1 cellular context compared by ENCODE assay signal in the genomic region with DNA sequence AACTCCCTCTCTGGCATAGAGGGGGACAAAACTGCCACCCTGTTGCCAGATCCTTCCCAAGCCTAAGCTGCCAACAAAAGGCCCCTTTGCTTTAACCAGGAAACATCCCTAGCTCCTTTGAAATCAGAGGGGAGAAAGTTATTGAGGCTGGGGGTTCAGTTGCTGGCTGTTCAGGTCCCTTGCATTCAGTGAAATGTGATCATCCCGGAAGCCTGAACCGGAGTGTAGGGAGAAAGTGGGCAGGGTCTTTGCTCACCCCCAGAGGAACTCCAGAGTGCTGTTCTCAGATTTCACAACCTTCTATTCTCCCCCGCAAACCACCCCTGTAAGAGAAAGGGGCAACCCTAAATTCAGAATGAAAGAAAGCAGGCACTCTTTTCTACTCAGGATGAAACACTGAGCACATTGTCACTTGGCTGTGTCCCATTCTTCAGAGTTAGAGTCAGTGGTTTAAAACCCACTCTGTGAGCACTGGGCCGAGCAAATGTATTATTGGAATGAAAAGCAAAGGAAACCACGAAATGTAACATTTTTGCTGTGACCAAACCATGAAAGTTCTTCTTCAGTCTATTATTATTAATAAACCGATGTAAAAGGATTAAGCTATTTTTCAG.
TF ChIP-seq lines count a peak whose summit lies in the region.

No MANE protein-coding gene starts in this region.

TF ChIP-seq in GM23338, 12 proteins besides CTCF, POLR2A, EP300 and RAD21 (continued from another document):
- TF ChIP-seq, protein P1, sequence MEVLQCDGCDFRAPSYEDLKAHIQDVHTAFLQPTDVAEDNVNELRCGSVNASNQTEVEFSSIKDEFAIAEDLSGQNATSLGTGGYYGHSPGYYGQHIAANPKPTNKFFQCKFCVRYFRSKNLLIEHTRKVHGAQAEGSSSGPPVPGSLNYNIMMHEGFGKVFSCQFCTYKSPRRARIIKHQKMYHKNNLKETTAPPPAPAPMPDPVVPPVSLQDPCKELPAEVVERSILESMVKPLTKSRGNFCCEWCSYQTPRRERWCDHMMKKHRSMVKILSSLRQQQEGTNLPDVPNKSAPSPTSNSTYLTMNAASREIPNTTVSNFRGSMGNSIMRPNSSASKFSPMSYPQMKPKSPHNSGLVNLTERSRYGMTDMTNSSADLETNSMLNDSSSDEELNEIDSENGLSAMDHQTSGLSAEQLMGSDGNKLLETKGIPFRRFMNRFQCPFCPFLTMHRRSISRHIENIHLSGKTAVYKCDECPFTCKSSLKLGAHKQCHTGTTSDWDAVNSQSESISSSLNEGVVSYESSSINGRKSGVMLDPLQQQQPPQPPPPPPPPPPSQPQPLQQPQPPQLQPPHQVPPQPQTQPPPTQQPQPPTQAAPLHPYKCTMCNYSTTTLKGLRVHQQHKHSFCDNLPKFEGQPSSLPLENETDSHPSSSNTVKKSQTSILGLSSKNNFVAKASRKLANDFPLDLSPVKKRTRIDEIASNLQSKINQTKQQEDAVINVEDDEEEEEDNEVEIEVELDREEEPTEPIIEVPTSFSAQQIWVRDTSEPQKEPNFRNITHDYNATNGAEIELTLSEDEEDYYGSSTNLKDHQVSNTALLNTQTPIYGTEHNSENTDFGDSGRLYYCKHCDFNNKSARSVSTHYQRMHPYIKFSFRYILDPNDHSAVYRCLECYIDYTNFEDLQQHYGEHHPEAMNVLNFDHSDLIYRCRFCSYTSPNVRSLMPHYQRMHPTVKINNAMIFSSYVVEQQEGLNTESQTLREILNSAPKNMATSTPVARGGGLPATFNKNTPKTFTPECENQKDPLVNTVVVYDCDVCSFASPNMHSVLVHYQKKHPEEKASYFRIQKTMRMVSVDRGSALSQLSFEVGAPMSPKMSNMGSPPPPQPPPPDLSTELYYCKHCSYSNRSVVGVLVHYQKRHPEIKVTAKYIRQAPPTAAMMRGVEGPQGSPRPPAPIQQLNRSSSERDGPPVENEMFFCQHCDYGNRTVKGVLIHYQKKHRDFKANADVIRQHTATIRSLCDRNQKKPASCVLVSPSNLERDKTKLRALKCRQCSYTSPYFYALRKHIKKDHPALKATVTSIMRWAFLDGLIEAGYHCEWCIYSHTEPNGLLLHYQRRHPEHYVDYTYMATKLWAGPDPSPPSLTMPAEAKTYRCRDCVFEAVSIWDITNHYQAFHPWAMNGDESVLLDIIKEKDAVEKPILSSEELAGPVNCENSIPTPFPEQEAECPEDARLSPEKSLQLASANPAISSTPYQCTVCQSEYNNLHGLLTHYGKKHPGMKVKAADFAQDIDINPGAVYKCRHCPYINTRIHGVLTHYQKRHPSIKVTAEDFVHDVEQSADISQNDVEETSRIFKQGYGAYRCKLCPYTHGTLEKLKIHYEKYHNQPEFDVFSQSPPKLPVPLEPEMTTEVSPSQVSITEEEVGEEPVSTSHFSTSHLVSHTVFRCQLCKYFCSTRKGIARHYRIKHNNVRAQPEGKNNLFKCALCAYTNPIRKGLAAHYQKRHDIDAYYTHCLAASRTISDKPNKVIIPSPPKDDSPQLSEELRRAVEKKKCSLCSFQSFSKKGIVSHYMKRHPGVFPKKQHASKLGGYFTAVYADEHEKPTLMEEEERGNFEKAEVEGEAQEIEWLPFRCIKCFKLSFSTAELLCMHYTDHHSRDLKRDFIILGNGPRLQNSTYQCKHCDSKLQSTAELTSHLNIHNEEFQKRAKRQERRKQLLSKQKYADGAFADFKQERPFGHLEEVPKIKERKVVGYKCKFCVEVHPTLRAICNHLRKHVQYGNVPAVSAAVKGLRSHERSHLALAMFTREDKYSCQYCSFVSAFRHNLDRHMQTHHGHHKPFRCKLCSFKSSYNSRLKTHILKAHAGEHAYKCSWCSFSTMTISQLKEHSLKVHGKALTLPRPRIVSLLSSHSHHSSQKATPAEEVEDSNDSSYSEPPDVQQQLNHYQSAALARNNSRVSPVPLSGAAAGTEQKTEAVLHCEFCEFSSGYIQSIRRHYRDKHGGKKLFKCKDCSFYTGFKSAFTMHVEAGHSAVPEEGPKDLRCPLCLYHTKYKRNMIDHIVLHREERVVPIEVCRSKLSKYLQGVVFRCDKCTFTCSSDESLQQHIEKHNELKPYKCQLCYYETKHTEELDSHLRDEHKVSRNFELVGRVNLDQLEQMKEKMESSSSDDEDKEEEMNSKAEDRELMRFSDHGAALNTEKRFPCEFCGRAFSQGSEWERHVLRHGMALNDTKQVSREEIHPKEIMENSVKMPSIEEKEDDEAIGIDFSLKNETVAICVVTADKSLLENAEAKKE (CRISPR knock-in tag; IDR thresholded peaks at IDR 0.05), result no peak
- TF ChIP-seq, protein P2, sequence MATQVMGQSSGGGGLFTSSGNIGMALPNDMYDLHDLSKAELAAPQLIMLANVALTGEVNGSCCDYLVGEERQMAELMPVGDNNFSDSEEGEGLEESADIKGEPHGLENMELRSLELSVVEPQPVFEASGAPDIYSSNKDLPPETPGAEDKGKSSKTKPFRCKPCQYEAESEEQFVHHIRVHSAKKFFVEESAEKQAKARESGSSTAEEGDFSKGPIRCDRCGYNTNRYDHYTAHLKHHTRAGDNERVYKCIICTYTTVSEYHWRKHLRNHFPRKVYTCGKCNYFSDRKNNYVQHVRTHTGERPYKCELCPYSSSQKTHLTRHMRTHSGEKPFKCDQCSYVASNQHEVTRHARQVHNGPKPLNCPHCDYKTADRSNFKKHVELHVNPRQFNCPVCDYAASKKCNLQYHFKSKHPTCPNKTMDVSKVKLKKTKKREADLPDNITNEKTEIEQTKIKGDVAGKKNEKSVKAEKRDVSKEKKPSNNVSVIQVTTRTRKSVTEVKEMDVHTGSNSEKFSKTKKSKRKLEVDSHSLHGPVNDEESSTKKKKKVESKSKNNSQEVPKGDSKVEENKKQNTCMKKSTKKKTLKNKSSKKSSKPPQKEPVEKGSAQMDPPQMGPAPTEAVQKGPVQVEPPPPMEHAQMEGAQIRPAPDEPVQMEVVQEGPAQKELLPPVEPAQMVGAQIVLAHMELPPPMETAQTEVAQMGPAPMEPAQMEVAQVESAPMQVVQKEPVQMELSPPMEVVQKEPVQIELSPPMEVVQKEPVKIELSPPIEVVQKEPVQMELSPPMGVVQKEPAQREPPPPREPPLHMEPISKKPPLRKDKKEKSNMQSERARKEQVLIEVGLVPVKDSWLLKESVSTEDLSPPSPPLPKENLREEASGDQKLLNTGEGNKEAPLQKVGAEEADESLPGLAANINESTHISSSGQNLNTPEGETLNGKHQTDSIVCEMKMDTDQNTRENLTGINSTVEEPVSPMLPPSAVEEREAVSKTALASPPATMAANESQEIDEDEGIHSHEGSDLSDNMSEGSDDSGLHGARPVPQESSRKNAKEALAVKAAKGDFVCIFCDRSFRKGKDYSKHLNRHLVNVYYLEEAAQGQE (IDR thresholded peaks at IDR 0.05; ENCODE audit: unreplicated experiment), result no peak
- TF ChIP-seq CREB1 (CRISPR knock-in tag; IDR thresholded peaks at IDR 0.05; ENCODE audit: low read depth) (no peak), POLR2AphosphoS5 (IDR thresholded peaks at IDR 0.05; ENCODE audit: low read depth) (no peak), EZH2phosphoT487 (IDR thresholded peaks at IDR 0.05; ENCODE audit: unreplicated experiment) (no peak)
